Comparison of ENCODE assay signal across 8 cellular contexts in the genomic region with DNA sequence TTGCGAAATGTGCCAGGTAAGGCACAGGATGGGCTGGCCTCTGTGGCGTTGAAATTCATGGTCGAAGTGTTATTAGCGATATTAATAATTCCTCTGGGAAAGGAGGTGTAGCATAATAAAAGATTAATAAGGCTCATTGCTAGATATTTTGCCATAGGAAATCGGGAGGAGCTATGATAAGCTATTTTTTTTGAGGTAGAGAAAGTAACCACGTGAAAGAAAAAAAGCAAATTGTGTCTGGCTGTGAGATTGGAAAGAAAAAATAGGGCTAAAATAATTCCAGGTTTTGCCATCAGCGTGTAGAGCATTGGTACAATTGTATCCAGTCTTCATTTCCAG. TPM values are rescaled to one million over a fixed set of nuclear protein-coding genes. Genes with fewer than 3 reads are reported as not detected.
A peak's percentile ranks its signal among the peaks of the same experiment; 100 is the strongest.
DNase-seq lines count a peak whose midpoint lies in the region; ATAC-seq and TF ChIP-seq lines count a peak whose summit lies in the region.

No MANE protein-coding gene starts in this region.

- POLR2A ChIA-PET in AG04449 (lab: Yijun Ruan, JAX): interaction anchor here (0.7 kb wide), 1 partner anchor 284 kb away, joined by 3 read pairs; no protein-coding TSS in a partner anchor
- POLR2A ChIA-PET in naive thymus-derived CD8-positive, alpha-beta T cell (lab: Charles Lee): interaction anchor here (1.1 to 2.4 kb wide), 2 partner anchors 242 to 312 kb away, joined by 6 to 12 read pairs; no protein-coding TSS in a partner anchor

- H3K9me3 Mint-ChIP-seq in dendritic cell treated with granulocyte-macrophage colony-stimulating factor and Interleukin-4, amounts not matched to agents 40 ng/mL and 50 ng/mL, for 4 days: no peaks in the 10 kb centered on the region
- H3K9me3 Mint-ChIP-seq in naive thymus-derived CD8-positive, alpha-beta T cell: no peaks in the 10 kb centered on the region

- H3K9me2 ChIP-seq in Karpas-422 (replicated peaks; ENCODE audit: insufficient read depth, low read length): no peaks in the 10 kb centered on the region

- no peak for TF ChIP-seq CTCF in AG04449 (IDR thresholded peaks at IDR 0.05; ENCODE audit: insufficient read depth, low read length, missing control alignments)

- CTCF ChIA-PET in AG04449 (lab: Yijun Ruan, JAX): interaction anchor here (0.6 to 2.6 kb wide), 6 partner anchors 9 to 265 kb away, joined by 3 to 14 read pairs (median 4); no protein-coding TSS in a partner anchor

- DNase-seq in AG04449 (ENCODE audit: low read depth, low spot score): no peak
- DNase-seq in Karpas-422: no peak
- DNase-seq in naive thymus-derived CD8-positive, alpha-beta T cell: no peak
- no peak for DNase-seq in DMS53 treated with DMSO at 0.1 percent for 48 hours (lab: John Stamatoyannopoulos, UW; ENCODE audit: unreplicated experiment)
- DNase-seq in NCI-H2081 treated with DMSO at 0.1 percent for 48 hours (lab: John Stamatoyannopoulos, UW): no peak

- peak overlapping the region; percentile 75 for H3K9ac ChIP-seq in Karpas-422 (ENCODE audit: low read length)

- H4K20me1 ChIP-seq in Karpas-422 (ENCODE audit: insufficient read depth, low read depth, low read length): 0 out of 2 replicates have a peak, but pooled peaks cover 5% of the 10 kb centered on the region

- H3K36me3 Mint-ChIP-seq in dendritic cell treated with granulocyte-macrophage colony-stimulating factor and Interleukin-4, amounts not matched to agents 40 ng/mL and 50 ng/mL, for 4 days (ENCODE audit: low read depth): no peaks in the 10 kb centered on the region
- H3K36me3 Mint-ChIP-seq in naive thymus-derived CD8-positive, alpha-beta T cell: no peaks in the 10 kb centered on the region

- peak overlapping the region; percentile 82 for H3K4me2 ChIP-seq in Karpas-422 (ENCODE audit: low read depth, low read length, poor library complexity, severe bottlenecking)

- H3K4me1 Mint-ChIP-seq in dendritic cell treated with granulocyte-macrophage colony-stimulating factor and Interleukin-4, amounts not matched to agents 40 ng/mL and 50 ng/mL, for 4 days (ENCODE audit: low read depth): peaks cover 22% of the 10 kb centered on the region
- peaks cover 22 to 38% (median 31%) of the 10 kb centered on the region in 4 donors for H3K4me1 Mint-ChIP-seq in naive thymus-derived CD8-positive, alpha-beta T cell

- H3K27me3 Mint-ChIP-seq in dendritic cell treated with granulocyte-macrophage colony-stimulating factor and Interleukin-4, amounts not matched to agents 40 ng/mL and 50 ng/mL, for 4 days: peaks cover 13% of the 10 kb centered on the region
- H3K27me3 Mint-ChIP-seq in naive thymus-derived CD8-positive, alpha-beta T cell: peaks cover 0 to 2% (median 0%) of the 10 kb centered on the region in 5 donors

- no peaks in the 10 kb centered on the region for H3K79me2 ChIP-seq in Karpas-422 (ENCODE audit: low read length)

- no peaks in the 10 kb centered on the region for H3K9me3 ChIP-seq in Karpas-422 (ENCODE audit: low read length)

- H3K4me3 ChIP-seq in AG04449 (ENCODE audit: low read depth, low read length) (peak overlapping the region; percentile 83), Karpas-422 (ENCODE audit: low read length) (peak overlapping the region; percentile 79)

- H3K4me1 ChIP-seq in Karpas-422 (ENCODE audit: low read length): peaks cover 27% of the 10 kb centered on the region

- H2AFZ ChIP-seq in Karpas-422 (ENCODE audit: low read length): no peak overlapping the region

- no peaks in the 10 kb centered on the region for H3K27me3 ChIP-seq in Karpas-422 (ENCODE audit: low read length)

- no peak overlapping the region for H3K27ac ChIP-seq in Karpas-422 (ENCODE audit: low read length)

- peak overlapping the region; percentile 82 for H3K4me3 Mint-ChIP-seq in dendritic cell treated with granulocyte-macrophage colony-stimulating factor and Interleukin-4, amounts not matched to agents 40 ng/mL and 50 ng/mL, for 4 days
- peak overlapping the region; percentile 84 to 93 (median 89) for H3K4me3 Mint-ChIP-seq in naive thymus-derived CD8-positive, alpha-beta T cell

- H3K27ac Mint-ChIP-seq in dendritic cell treated with granulocyte-macrophage colony-stimulating factor and Interleukin-4, amounts not matched to agents 40 ng/mL and 50 ng/mL, for 4 days: peak overlapping the region; percentile 66
- H3K27ac Mint-ChIP-seq in naive thymus-derived CD8-positive, alpha-beta T cell: peak overlapping the region; percentile 61 to 92 (median 86)

- ATAC-seq in naive thymus-derived CD8-positive, alpha-beta T cell: no peak
- no peak for ATAC-seq in HG02759 (IDR thresholded peaks at IDR 0.05; ENCODE audit: unreplicated experiment)
- no peak for ATAC-seq in HG03342 (IDR thresholded peaks at IDR 0.05; ENCODE audit: unreplicated experiment)

- intact Hi-C loops in dendritic cell treated with granulocyte-macrophage colony-stimulating factor and Interleukin-4, amounts not matched to agents 40 ng/mL and 50 ng/mL, for 4 days (cut with micrococcal nuclease): loop anchor here (5.0 kb wide), 1 partner anchor 415 kb away; no protein-coding TSS in a partner anchor

- H3K36me3 ChIP-seq in Karpas-422 (ENCODE audit: insufficient read depth, low read length): no peaks in the 10 kb centered on the region

RNA-seq across cellular contexts. Expression of a gene that starts 1.0 kb away (rescaled TPM):
- 4.9 and 17.7 TPM in 2 replicates for total RNA-seq in Karpas-422 (2014; rRNA removed; shearing (Covaris generic); ENCODE audit: low replicate concordance)
- 10 to 100 TPM; 35.8 to 39.6 TPM for total RNA-seq in naive thymus-derived CD8-positive, alpha-beta T cell
- 1 to 10 TPM; 4.0 to 6.0 (median 5.3) TPM for polyA plus RNA-seq in naive thymus-derived CD8-positive, alpha-beta T cell
